Comparison of ENCODE assay signal across 10 cellular contexts in the genomic region with DNA sequence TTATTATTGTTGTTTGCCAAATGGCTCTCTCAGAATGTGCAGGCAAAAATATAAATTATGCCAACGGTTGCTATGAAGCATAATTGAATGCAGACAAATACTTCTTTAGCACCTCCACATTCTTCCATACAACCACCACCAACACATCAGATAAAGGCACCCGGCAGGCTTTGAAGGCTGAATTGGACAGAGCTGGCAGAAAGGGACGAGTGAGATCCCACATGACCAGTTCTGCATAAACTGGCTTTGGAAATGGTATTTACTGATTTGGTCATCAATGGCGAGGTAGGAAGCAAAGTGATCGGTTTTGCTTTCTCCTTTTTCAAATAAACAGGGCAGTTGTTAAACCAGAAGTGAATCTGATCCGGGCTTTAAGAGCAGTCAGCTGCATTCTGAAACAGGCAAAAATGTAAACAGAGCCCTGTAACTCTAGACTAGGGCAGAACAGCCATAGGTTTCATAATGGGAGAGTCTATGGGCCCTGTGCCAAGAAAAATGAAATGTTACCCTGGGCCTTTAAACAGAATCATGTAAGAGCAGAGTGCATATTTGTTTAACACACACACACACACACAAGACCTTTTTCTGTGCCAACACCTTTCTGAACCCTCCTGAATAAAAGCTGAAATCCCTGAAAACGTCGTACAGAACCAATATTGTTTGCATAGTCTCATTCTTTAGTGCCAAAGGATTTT.
DNase-seq lines count a peak whose midpoint lies in the region; ATAC-seq and TF ChIP-seq lines count a peak whose summit lies in the region.
"Had no signal": no experiment of that assay in that cellular context is flagged by ENCODE, and none has a peak within 500 bp of the region (broad histone marks: within the 10 kb centered on the region; RNA-seq: fewer than 3 reads in every experiment).

No MANE protein-coding gene starts in this region.

- DNase-seq in NCI-H524 (lab: John Stamatoyannopoulos, UW) (peak; percentile 5 to 69), NCI-H524 treated with DMSO at 0.1 percent for 48 hours (lab: John Stamatoyannopoulos, UW) (no peak), astrocyte of the hippocampus (ENCODE audit: low read depth, low spot score) (peak; percentile 52), left lobe of liver (ENCODE audit: low spot score) (peak; percentile 68), upper lobe of right lung (no peak), NAMALWA (ENCODE audit: low spot score) (no peak)
- no peak for DNase-seq in CD8-positive, alpha-beta memory T cell

- H3K27me3 Mint-ChIP-seq in CD8-positive, alpha-beta memory T cell = peaks cover 3 to 6% of the 10 kb centered on the region in 2 donors

- intact Hi-C loops in upper lobe of right lung (cut with DNase I) = no loop called here

- POLR2A ChIA-PET in CD8-positive, alpha-beta memory T cell (lab: Charles Lee) = no interaction called here

- H3K27ac Mint-ChIP-seq in CD8-positive, alpha-beta memory T cell = no peak overlapping the region
- H3K27ac Mint-ChIP-seq: activated naive CD4-positive, alpha-beta T cell treated with anti-CD3 and anti-CD28 coated beads, Interleukin-2, amount 50 U/mL, for 24 hours had no signal

- H3K27ac ChIP-seq in upper lobe of right lung = no peak overlapping the region
- H3K27ac ChIP-seq in CD8-positive, alpha-beta memory T cell (ENCODE audit: low read depth, low read length) = no peak overlapping the region
- H3K27ac ChIP-seq: A549 had no signal

- peaks cover 13% of the 10 kb centered on the region for H3K4me1 ChIP-seq in upper lobe of right lung
- H3K4me1 ChIP-seq in CD8-positive, alpha-beta memory T cell (ENCODE audit: insufficient read depth, low read length) = no peaks in the 10 kb centered on the region
- H3K4me1 ChIP-seq: A549 had no signal

- H3K27me3 ChIP-seq in upper lobe of right lung = no peaks in the 10 kb centered on the region
- H3K27me3 ChIP-seq in CD8-positive, alpha-beta memory T cell (ENCODE audit: insufficient read depth, low read length, poor library complexity, severe bottlenecking) = no peaks in the 10 kb centered on the region

- no peaks in the 10 kb centered on the region for H3K4me1 Mint-ChIP-seq in CD8-positive, alpha-beta memory T cell
- H3K4me1 Mint-ChIP-seq: activated naive CD4-positive, alpha-beta T cell treated with anti-CD3 and anti-CD28 coated beads, Interleukin-2, amount 50 U/mL, for 24 hours had no signal

- CTCF ChIA-PET in CD8-positive, alpha-beta memory T cell (lab: Charles Lee) = no interaction called here

- peak overlapping the region; percentile 14 for H3K4me3 ChIP-seq in upper lobe of right lung
- H3K4me3 ChIP-seq in CD8-positive, alpha-beta memory T cell (ENCODE audit: low read length) = no peak overlapping the region
- H3K4me3 ChIP-seq: A549 had no signal

- TF ChIP-seq CTCF in upper lobe of right lung (IDR thresholded peaks at IDR 0.05) = no peak

- no peaks in the 10 kb centered on the region for H3K9me3 Mint-ChIP-seq in CD8-positive, alpha-beta memory T cell
- H3K9me3 Mint-ChIP-seq: activated naive CD4-positive, alpha-beta T cell treated with anti-CD3 and anti-CD28 coated beads, Interleukin-2, amount 50 U/mL, for 24 hours had no signal

- no peaks in the 10 kb centered on the region for H3K36me3 ChIP-seq in upper lobe of right lung
- no peaks in the 10 kb centered on the region for H3K36me3 ChIP-seq in CD8-positive, alpha-beta memory T cell (ENCODE audit: insufficient read depth, low read length)

- H3K9me3 ChIP-seq in upper lobe of right lung = no peaks in the 10 kb centered on the region
- no peaks in the 10 kb centered on the region for H3K9me3 ChIP-seq in CD8-positive, alpha-beta memory T cell (ENCODE audit: low read length)
- H3K9me3 ChIP-seq: A549 had no signal

- ATAC-seq in left lobe of liver (peak; percentile 89), upper lobe of right lung (peak; percentile 78), HG02852 (IDR thresholded peaks at IDR 0.05; ENCODE audit: unreplicated experiment) (no peak)
- ATAC-seq: A549 had no signal

- H3K36me3 Mint-ChIP-seq in CD8-positive, alpha-beta memory T cell = peaks cover 0 to 7% (median 0%) of the 10 kb centered on the region in 3 donors
- H3K36me3 Mint-ChIP-seq: activated naive CD4-positive, alpha-beta T cell treated with anti-CD3 and anti-CD28 coated beads, Interleukin-2, amount 50 U/mL, for 24 hours had no signal

- no peak overlapping the region for H3K4me3 Mint-ChIP-seq in CD8-positive, alpha-beta memory T cell
- H3K4me3 Mint-ChIP-seq: activated naive CD4-positive, alpha-beta T cell treated with anti-CD3 and anti-CD28 coated beads, Interleukin-2, amount 50 U/mL, for 24 hours had no signal

Comparison
In these comparisons a context has a peak if more than half of its experiments do, and no peak if none do; other contexts are left out.
1. DNase-seq: peak in NCI-H524 (2 of 2), astrocyte of the hippocampus (single experiment) and left lobe of liver (single experiment); none in NCI-H524 treated with DMSO at 0.1 percent for 48 hours (single experiment), upper lobe of right lung (single experiment), CD8-positive, alpha-beta memory T cell (0 of 5) and NAMALWA (single experiment).